ENCODE assay signal across 18 cellular contexts in the genomic region with DNA sequence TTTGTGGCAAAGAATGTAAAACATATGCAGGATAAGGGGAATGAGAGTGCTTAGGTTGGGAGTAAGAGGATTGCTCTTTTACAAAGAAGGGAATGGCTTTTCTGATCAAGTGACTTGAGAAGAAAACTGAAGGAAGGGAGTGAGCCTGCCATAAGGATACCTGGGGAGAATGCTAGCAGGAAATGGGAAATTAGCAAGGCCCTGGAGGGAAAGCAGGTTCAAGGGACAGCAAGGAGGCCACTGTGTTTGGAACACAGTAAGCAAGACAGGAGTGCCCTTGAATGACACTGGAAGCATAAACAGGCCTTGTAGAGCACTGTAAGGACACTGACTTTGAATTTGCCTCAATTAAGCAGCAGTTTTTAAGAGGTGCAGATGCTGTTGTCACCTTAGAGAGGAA.
DNase-seq lines count a peak whose midpoint lies in the region; ATAC-seq and TF ChIP-seq lines count a peak whose summit lies in the region.
"Had no signal": no experiment of that assay in that cellular context is flagged by ENCODE, and none has a peak within 500 bp of the region (broad histone marks: within the 10 kb centered on the region; RNA-seq: fewer than 3 reads in every experiment).

No MANE protein-coding gene starts in this region.

- no peak overlapping the region for H3K18ac ChIP-seq in trophoblast cell (ENCODE audit: low read length)

- H3K9me3 ChIP-seq in DND-41 (ENCODE audit: insufficient read depth, low read length, severe bottlenecking) (no peaks in the 10 kb centered on the region), trophoblast cell (ENCODE audit: insufficient read depth, low read depth, low read length) (no peaks in the 10 kb centered on the region)
- H3K9me3 ChIP-seq: BLaER1 treated with 17β-estradiol and CSF1 and Interleukin-3, amounts not matched to agents 10 nM and 100 nM had no signal

- ATAC-seq in DND-41 (ENCODE audit: insufficient read depth, low read depth) (no peak), GM23338 (no peak), WTC11 (peak; percentile 91)
- ATAC-seq: CD8-positive, alpha-beta T cell; HCT116; HepG2 had no signal

- no peak overlapping the region for H2BK5ac ChIP-seq in trophoblast cell (ENCODE audit: low read depth, low read length, poor library complexity)

- POLR2A ChIA-PET in WTC11 (lab: Charles Lee): no interaction called here

- H3K27me3 Mint-ChIP-seq in GM23338 (ENCODE audit: insufficient read depth, low read depth, poor library complexity): no peaks in the 10 kb centered on the region
- H3K27me3 Mint-ChIP-seq in WTC11 (ENCODE audit: low read depth): no peaks in the 10 kb centered on the region
- H3K27me3 Mint-ChIP-seq: B cell, IgD-negative memory B cell had no signal

- H3K4me1 Mint-ChIP-seq in GM23338 (peaks cover 11% of the 10 kb centered on the region), WTC11 (peaks cover 39% of the 10 kb centered on the region)
- H3K4me1 Mint-ChIP-seq: B cell had no signal

- no peak overlapping the region for H4K91ac ChIP-seq in trophoblast cell (ENCODE audit: low read depth, low read length)

- H3K9ac ChIP-seq in DND-41 (ENCODE audit: low read depth, low read length): no peak overlapping the region
- no peak overlapping the region for H3K9ac ChIP-seq in trophoblast cell (ENCODE audit: low read length)
- H3K9ac ChIP-seq: BLaER1 treated with 17β-estradiol and CSF1 and Interleukin-3, amounts not matched to agents 10 nM and 100 nM had no signal

- no peaks in the 10 kb centered on the region for H3K4me1 ChIP-seq in DND-41 (ENCODE audit: insufficient read depth, low read length)
- H3K4me1 ChIP-seq in GM23338 (ENCODE audit: insufficient read depth): peaks cover 3% of the 10 kb centered on the region
- no peaks in the 10 kb centered on the region for H3K4me1 ChIP-seq in trophoblast cell (ENCODE audit: control insufficient read depth in 1 of 2, insufficient read depth in 2 of 2, low read length in 2 of 2)
- H3K4me1 ChIP-seq: BLaER1 treated with 17β-estradiol and CSF1 and Interleukin-3, amounts not matched to agents 10 nM and 100 nM had no signal

- H3F3A ChIP-seq in GM23338 (replicated peaks; ENCODE audit: low read depth): no peaks in the 10 kb centered on the region

- TF ChIP-seq CTCF in DND-41 (IDR thresholded peaks at IDR 0.05; ENCODE audit: borderline replicate concordance, extremely low read depth, low read length, poor library complexity, severe bottlenecking) (no peak), GM23338 (conservative IDR thresholded peaks at IDR 0.05; ENCODE audit: low read depth in 2 of 2) (no peak), WTC11 (IDR thresholded peaks at IDR 0.05) (no peak)

- H3K23ac ChIP-seq in trophoblast cell (ENCODE audit: low read length): no peak overlapping the region

- no peak overlapping the region for H2BK12ac ChIP-seq in trophoblast cell (ENCODE audit: low read length)

- H3K4me2 ChIP-seq in DND-41 (ENCODE audit: insufficient read depth, low read length) (no peak overlapping the region), GM23338 (no peak overlapping the region), trophoblast cell (ENCODE audit: low read length) (no peak overlapping the region)
- H3K4me2 ChIP-seq: BLaER1 treated with 17β-estradiol and CSF1 and Interleukin-3, amounts not matched to agents 10 nM and 100 nM had no signal

- H3K4ac ChIP-seq in trophoblast cell (ENCODE audit: low read depth, low read length): no peak overlapping the region

- H4K12ac ChIP-seq in trophoblast cell (ENCODE audit: low read depth, low read length): no peak overlapping the region

- no peak overlapping the region for H3K14ac ChIP-seq in trophoblast cell (ENCODE audit: low read length)

- no peak overlapping the region; the same call in 1 of the 2 replicates for H3K27ac Mint-ChIP-seq in GM23338
- H3K27ac Mint-ChIP-seq in WTC11: peak overlapping the region; percentile 69
- H3K27ac Mint-ChIP-seq: B cell; CD8-positive, alpha-beta T cell; HFFc6; IgD-negative memory B cell had no signal

- H3K4me3 Mint-ChIP-seq in GM23338: no peak overlapping the region
- H3K4me3 Mint-ChIP-seq in WTC11: no peak overlapping the region
- H3K4me3 Mint-ChIP-seq: B cell; CD8-positive, alpha-beta T cell; HFFc6; IgD-negative memory B cell had no signal

- peaks cover 10% of the 10 kb centered on the region for H3K9me2 ChIP-seq in GM23338 (ENCODE audit: insufficient read depth)

- H3K9me3 Mint-ChIP-seq in GM23338 (no peaks in the 10 kb centered on the region), WTC11 (peaks cover 3% of the 10 kb centered on the region)

- no peak overlapping the region for H2AFZ ChIP-seq in DND-41 (ENCODE audit: low read depth, low read length)
- H2AFZ ChIP-seq in GM23338: peak overlapping the region; percentile 52; the same call in 1 of the 2 replicates
- no peak overlapping the region for H2AFZ ChIP-seq in trophoblast cell (ENCODE audit: insufficient read depth, low read length, poor library complexity)

- CTCF ChIA-PET in WTC11 (lab: Charles Lee): no interaction called here

- H3K4me3 ChIP-seq in DND-41 (ENCODE audit: low read depth in 1 of 2, low read length in 2 of 2) (no peak overlapping the region), GM23338 (no peak overlapping the region), trophoblast cell (ENCODE audit: low read depth, low read length) (no peak overlapping the region), H7 (ENCODE audit: insufficient read depth, low read depth, low read length) (no peak overlapping the region)
- H3K4me3 ChIP-seq: BLaER1 treated with 17β-estradiol and CSF1 and Interleukin-3, amounts not matched to agents 10 nM and 100 nM had no signal

- no peaks in the 10 kb centered on the region for H4K20me1 ChIP-seq in DND-41 (ENCODE audit: insufficient read depth, low read length)
- no peaks in the 10 kb centered on the region for H4K20me1 ChIP-seq in GM23338 (replicated peaks; ENCODE audit: insufficient read depth)
- H4K20me1 ChIP-seq: BLaER1 treated with 17β-estradiol and CSF1 and Interleukin-3, amounts not matched to agents 10 nM and 100 nM had no signal

- H3K27ac ChIP-seq in DND-41 (ENCODE audit: low read length) (peak overlapping the region; percentile 28; the same call in 1 of the 2 replicates), GM23338 (ENCODE audit: low read depth) (no peak overlapping the region), trophoblast cell (ENCODE audit: low read depth, low read length) (no peak overlapping the region)
- H3K27ac ChIP-seq: BLaER1 treated with 17β-estradiol and CSF1 and Interleukin-3, amounts not matched to agents 10 nM and 100 nM had no signal

- H3K36me3 ChIP-seq in DND-41 (ENCODE audit: insufficient read depth, low read length) (no peaks in the 10 kb centered on the region), GM23338 (ENCODE audit: insufficient read depth) (no peaks in the 10 kb centered on the region), trophoblast cell (ENCODE audit: control insufficient read depth in 1 of 2, insufficient read depth in 2 of 2, low read length in 2 of 2) (no peaks in the 10 kb centered on the region), H7 (replicated peaks; ENCODE audit: control insufficient read depth, insufficient read depth, low read length) (no peaks in the 10 kb centered on the region)
- H3K36me3 ChIP-seq: BLaER1 treated with 17β-estradiol and CSF1 and Interleukin-3, amounts not matched to agents 10 nM and 100 nM had no signal

- H3K79me1 ChIP-seq in trophoblast cell (ENCODE audit: low read length): no peaks in the 10 kb centered on the region

- no peaks in the 10 kb centered on the region for H3K27me3 ChIP-seq in DND-41 (ENCODE audit: insufficient read depth, low read length, poor library complexity)
- H3K27me3 ChIP-seq in GM23338 (ENCODE audit: insufficient read depth): no peaks in the 10 kb centered on the region
- no peaks in the 10 kb centered on the region for H3K27me3 ChIP-seq in trophoblast cell (ENCODE audit: insufficient read depth, low read length)
- no peaks in the 10 kb centered on the region for H3K27me3 ChIP-seq in H7 (ENCODE audit: control insufficient read depth, insufficient read depth, low read length)
- H3K27me3 ChIP-seq: BLaER1 treated with 17β-estradiol and CSF1 and Interleukin-3, amounts not matched to agents 10 nM and 100 nM had no signal

- no peak overlapping the region for H2BK120ac ChIP-seq in trophoblast cell (ENCODE audit: insufficient read depth, low read length, poor library complexity)

- no peak overlapping the region for H4K8ac ChIP-seq in trophoblast cell (ENCODE audit: low read depth, low read length)

- H3K36me3 Mint-ChIP-seq in GM23338 (ENCODE audit: low read depth) (no peaks in the 10 kb centered on the region), WTC11 (peaks cover 2% of the 10 kb centered on the region)
- H3K36me3 Mint-ChIP-seq: CD8-positive, alpha-beta T cell; IgD-negative memory B cell had no signal

- DNase-seq in DND-41 (no peak), GM23338 (ENCODE audit: low spot score) (peak; percentile 8), WTC11 (ENCODE audit: low spot score) (no peak), iPS-NIHi11 (ENCODE audit: low spot score) (peak; percentile 7), DMS53 treated with DMSO at 0.1 percent for 48 hours (lab: John Stamatoyannopoulos, UW; ENCODE audit: unreplicated experiment) (no peak), trophoblast cell (no peak), H7 (no peak)
- no peak for DNase-seq in stimulated activated CD8-positive, alpha-beta memory T cell treated with anti-CD3 and anti-CD28 coated beads, Interleukin-4, amount 100 ng/mL, for 48 hours
- DNase-seq: Calu3; CD8-positive, alpha-beta T cell; GDM1; HFFc6; KBM-7 had no signal

- no peak overlapping the region for H2AK5ac ChIP-seq in trophoblast cell (ENCODE audit: low read length)

- H3K79me2 ChIP-seq in DND-41 (ENCODE audit: insufficient read depth, low read length) (no peaks in the 10 kb centered on the region), GM23338 (replicated peaks; ENCODE audit: insufficient read depth) (no peaks in the 10 kb centered on the region), trophoblast cell (ENCODE audit: control insufficient read depth, insufficient read depth, low read length, poor library complexity) (no peaks in the 10 kb centered on the region)

TF ChIP-seq in WTC11, 78 proteins besides CTCF, POLR2A, EP300 and RAD21:
- TF ChIP-seq RORB (CRISPR knock-in tag; IDR thresholded peaks at IDR 0.05) (no peak), ZNF423 (CRISPR knock-in tag; IDR thresholded peaks at IDR 0.05) (peak; percentile 25; the same call in 1 of the 2 replicates)

Comparison
In these comparisons a context has a peak if more than half of its experiments do, and no peak if none do; other contexts are left out.
1. DNase-seq: peak in GM23338 (single experiment) and iPS-NIHi11 (single experiment); none in DND-41 (single experiment), WTC11 (single experiment), DMS53 treated with DMSO at 0.1 percent for 48 hours (single experiment), trophoblast cell (0 of 2), stimulated activated CD8-positive, alpha-beta memory T cell treated with anti-CD3 and anti-CD28 coated beads, Interleukin-4, amount 100 ng/mL, for 48 hours (single experiment) and H7 (single experiment).